ENCODE assay signal across 25 cellular contexts in genomic region chr1:85189120-85189519, GRCh38.
DNase-seq lines count a peak whose midpoint lies in the region; ATAC-seq, FAIRE-seq and TF ChIP-seq lines count a peak whose summit lies in the region.
"Had no signal": no experiment of that assay in that cellular context is flagged by ENCODE, and none has a peak within 500 bp of the region (broad histone marks: within the 10 kb centered on the region; RNA-seq: fewer than 3 reads in every experiment).

No MANE protein-coding gene starts in this region.

- peak; percentile 15 for FAIRE-seq in GM18507 (lab: Jason Lieb, UNC)
- FAIRE-seq in RCC 7860 (lab: Jason Lieb, UNC), result no peak

- DNase-seq in GM06990 (ENCODE audit: extremely low read depth, insufficient read length), result peak; percentile 20
- no peak for DNase-seq in GM18507 (ENCODE audit: extremely low spot score, insufficient read length, low read depth)
- no peak for DNase-seq in head of caudate nucleus
- no peak for DNase-seq in RCC 7860 (ENCODE audit: low spot score)
- no peak for DNase-seq in NOMO-1 treated with DMSO at 0.1 percent for 48 hours (lab: John Stamatoyannopoulos, UW; ENCODE audit: unreplicated experiment)
- DNase-seq: 8988T; ACHN; BE2C; CD8-positive, alpha-beta memory T cell; DMS 273 treated with DMSO at 0.1 percent for 48 hours; DMS79; GDM1; KBM-7; MV-4-11; NCI-H2029 treated with DMSO at 0.1 percent for 48 hours; NCI-H446 treated with DMSO at 0.1 percent for 48 hours; NCI-H526; NCI-H82; SHP77 treated with DMSO at 0.1 percent for 48 hours; T-helper 1 cell had no signal

- TF ChIP-seq CTCF in GM06990 (IDR thresholded peaks at IDR 0.05; ENCODE audit: insufficient read depth, low read length, poor library complexity, severe bottlenecking), result no peak

- no peak overlapping the region for H3K4me3 ChIP-seq in GM06990 (replicated peaks; ENCODE audit: low read depth, low read length)
- H3K4me3 ChIP-seq: GM23338, HAP-1 had no signal

- ATAC-seq in GM21786 (IDR thresholded peaks at IDR 0.05; ENCODE audit: unreplicated experiment) (peak; percentile 61), HG03565 (IDR thresholded peaks at IDR 0.05; ENCODE audit: unreplicated experiment) (peak; percentile 64), GM18498 (IDR thresholded peaks at IDR 0.05; ENCODE audit: unreplicated experiment) (no peak)
- ATAC-seq: GM23338 had no signal

- intact Hi-C loops in head of caudate nucleus (cut with DNase I), result no loop called here

- H3K36me3 ChIP-seq in GM06990 (ENCODE audit: control insufficient read depth, insufficient read depth, low read length), result no peaks in the 10 kb centered on the region
- H3K36me3 ChIP-seq: BE2C had no signal

- no peaks in the 10 kb centered on the region for H3K27me3 ChIP-seq in GM06990 (replicated peaks; ENCODE audit: control insufficient read depth, insufficient read depth, low read length)
